ENCODE assay signal across 22 cellular contexts in the genomic region with DNA sequence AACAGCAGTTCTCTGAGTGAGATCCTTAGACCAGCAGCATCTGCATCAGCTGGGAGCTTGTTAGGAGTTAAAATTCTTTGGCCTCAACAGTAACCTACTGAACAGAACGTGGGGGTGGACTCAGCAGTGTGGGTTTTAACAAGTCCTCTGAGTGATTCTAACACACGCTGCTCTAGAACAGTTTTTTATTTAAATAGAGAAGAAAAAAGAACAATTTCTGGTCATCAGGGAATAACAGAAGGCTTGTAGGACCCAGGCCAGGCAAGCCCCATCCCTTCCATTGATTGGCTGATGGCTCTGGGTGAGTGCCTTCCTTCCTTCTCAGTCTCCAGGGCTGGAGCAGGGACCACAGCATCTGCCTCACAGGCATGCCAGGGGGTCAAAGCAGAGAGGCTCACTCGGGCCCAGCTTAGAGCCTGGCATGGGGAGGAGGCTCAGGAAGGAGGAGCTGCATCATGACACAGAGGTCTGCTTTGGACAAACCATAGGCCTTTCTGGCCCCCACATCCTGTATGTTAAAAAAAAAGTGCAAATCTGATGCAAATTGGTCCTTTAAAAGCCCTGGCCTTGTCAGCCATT. TPM values are rescaled to one million over a fixed set of nuclear protein-coding genes. Genes with fewer than 3 reads are reported as not detected.
A peak's percentile ranks its signal among the peaks of the same experiment; 100 is the strongest.
DNase-seq lines count a peak whose midpoint lies in the region; ATAC-seq and TF ChIP-seq lines count a peak whose summit lies in the region.
"Had no signal": no experiment of that assay in that cellular context is flagged by ENCODE, and none has a peak within 500 bp of the region (broad histone marks: within the 10 kb centered on the region; RNA-seq: fewer than 3 reads in every experiment).

No MANE protein-coding gene starts in this region.

- H3K4me1 Mint-ChIP-seq in natural killer cell treated with Interleukin-12 subunit alpha and Interleukin-12 subunit beta and Interleukin-15 and Interleukin-18, amount 100 ng/mL, for 72 hours (ENCODE audit: low read depth in 2 of 2) = peaks cover 11 to 37% of the 10 kb centered on the region in 2 donors
- peaks cover 0 to 19% of the 10 kb centered on the region in 2 donors for H3K4me1 Mint-ChIP-seq in natural killer cell
- H3K4me1 Mint-ChIP-seq: B cell had no signal

- intact Hi-C loops in natural killer cell (cut with micrococcal nuclease) = no loop called here

- peak overlapping the region; percentile 56 to 66 for H3K27ac Mint-ChIP-seq in natural killer cell treated with Interleukin-12 subunit alpha and Interleukin-12 subunit beta and Interleukin-15 and Interleukin-18, amount 100 ng/mL, for 72 hours
- H3K27ac Mint-ChIP-seq in natural killer cell = peak overlapping the region in 1 of 2 donors; percentile 63
- H3K27ac Mint-ChIP-seq: B cell; CD4-positive, CD25-positive, alpha-beta regulatory T cell had no signal

- ATAC-seq in natural killer cell treated with Interleukin-12 subunit alpha and Interleukin-12 subunit beta and Interleukin-15 and Interleukin-18, amount 100 ng/mL, for 72 hours = peak; percentile 54 to 79
- no peak for ATAC-seq in natural killer cell
- no peak for ATAC-seq in GM18519 (IDR thresholded peaks at IDR 0.05; ENCODE audit: low FRiP score, unreplicated experiment)
- ATAC-seq: GM12878 had no signal

- H3K9me3 Mint-ChIP-seq in natural killer cell treated with Interleukin-12 subunit alpha and Interleukin-12 subunit beta and Interleukin-15 and Interleukin-18, amount 100 ng/mL, for 72 hours = peaks cover 6% of the 10 kb centered on the region
- H3K9me3 Mint-ChIP-seq in natural killer cell = no peaks in the 10 kb centered on the region

- no peak for TF ChIP-seq CTCF in natural killer cell (IDR thresholded peaks at IDR 0.05)

- peaks cover 20% of the 10 kb centered on the region for H3K36me3 Mint-ChIP-seq in natural killer cell treated with Interleukin-12 subunit alpha and Interleukin-12 subunit beta and Interleukin-15 and Interleukin-18, amount 100 ng/mL, for 72 hours
- no peaks in the 10 kb centered on the region for H3K36me3 Mint-ChIP-seq in natural killer cell

- H3K27ac ChIP-seq in cingulate gyrus (ENCODE audit: low read depth, low read length) = peak overlapping the region; percentile 71

- peaks cover 0 to 5% of the 10 kb centered on the region in 2 donors for H3K27me3 Mint-ChIP-seq in natural killer cell treated with Interleukin-12 subunit alpha and Interleukin-12 subunit beta and Interleukin-15 and Interleukin-18, amount 100 ng/mL, for 72 hours
- peaks cover 3 to 7% of the 10 kb centered on the region in 2 donors for H3K27me3 Mint-ChIP-seq in natural killer cell (ENCODE audit: low read depth in 2 of 2)
- H3K27me3 Mint-ChIP-seq: CD4-positive, CD25-positive, alpha-beta regulatory T cell; CD8-positive, alpha-beta memory T cell had no signal

- no peak for DNase-seq in natural killer cell treated with Interleukin-12 subunit alpha and Interleukin-12 subunit beta and Interleukin-15 and Interleukin-18, amount 100 ng/mL, for 72 hours (ENCODE audit: low spot score)
- DNase-seq in natural killer cell (no peak), putamen (ENCODE audit: low spot score) (peak; percentile 41)
- DNase-seq in central memory CD4-positive, alpha-beta T cell = no peak
- DNase-seq in activated CD8-positive, alpha-beta memory T cell treated with anti-CD3 and anti-CD28 coated beads, Interleukin-2, amount 50 U/mL, for 4 hours = no peak
- no peak for DNase-seq in stimulated activated CD4-positive, alpha-beta T cell treated with anti-CD3 and anti-CD28 coated beads, Interleukin-2, amount 100 ng/mL, for 48 hours
- DNase-seq: 8988T; C1 segment of cervical spinal cord; CD4-positive, CD25-positive, alpha-beta regulatory T cell; CD8-positive, alpha-beta memory T cell; COR-L47; DMS 273 treated with DMSO at 0.1 percent for 48 hours; DMS53; DND-41; EL had no signal

- peak overlapping the region; percentile 51 for H3K4me3 Mint-ChIP-seq in natural killer cell treated with Interleukin-12 subunit alpha and Interleukin-12 subunit beta and Interleukin-15 and Interleukin-18, amount 100 ng/mL, for 72 hours
- H3K4me3 Mint-ChIP-seq in natural killer cell = no peak overlapping the region
- H3K4me3 Mint-ChIP-seq: B cell; CD8-positive, alpha-beta memory T cell had no signal

RNA-seq across cellular contexts. Expression of gene JAKMIP1, which starts 56.7 kb away (rescaled TPM):
- total RNA-seq in natural killer cell treated with Interleukin-12 subunit alpha and Interleukin-12 subunit beta and Interleukin-15 and Interleukin-18, amount 100 ng/mL, for 72 hours = 10 to 100 TPM; 16.3 to 66.7 TPM
- 10 to 100 TPM in 2 of 3 donors, 1 to 10 TPM in 1; 8.8 to 21.8 (median 16.4) TPM for total RNA-seq in natural killer cell
- total RNA-seq: A673, G401, HT-29 had no signal

Comparison
In these comparisons a context has a peak if more than half of its experiments do, and no peak if none do; other contexts are left out.
1. ATAC-seq: peak in natural killer cell treated with Interleukin-12 subunit alpha and Interleukin-12 subunit beta and Interleukin-15 and Interleukin-18, amount 100 ng/mL, for 72 hours (2 of 2); none in natural killer cell (0 of 3) and GM18519 (single experiment).